ENCODE assay signal across 17 cellular contexts in the genomic region with DNA sequence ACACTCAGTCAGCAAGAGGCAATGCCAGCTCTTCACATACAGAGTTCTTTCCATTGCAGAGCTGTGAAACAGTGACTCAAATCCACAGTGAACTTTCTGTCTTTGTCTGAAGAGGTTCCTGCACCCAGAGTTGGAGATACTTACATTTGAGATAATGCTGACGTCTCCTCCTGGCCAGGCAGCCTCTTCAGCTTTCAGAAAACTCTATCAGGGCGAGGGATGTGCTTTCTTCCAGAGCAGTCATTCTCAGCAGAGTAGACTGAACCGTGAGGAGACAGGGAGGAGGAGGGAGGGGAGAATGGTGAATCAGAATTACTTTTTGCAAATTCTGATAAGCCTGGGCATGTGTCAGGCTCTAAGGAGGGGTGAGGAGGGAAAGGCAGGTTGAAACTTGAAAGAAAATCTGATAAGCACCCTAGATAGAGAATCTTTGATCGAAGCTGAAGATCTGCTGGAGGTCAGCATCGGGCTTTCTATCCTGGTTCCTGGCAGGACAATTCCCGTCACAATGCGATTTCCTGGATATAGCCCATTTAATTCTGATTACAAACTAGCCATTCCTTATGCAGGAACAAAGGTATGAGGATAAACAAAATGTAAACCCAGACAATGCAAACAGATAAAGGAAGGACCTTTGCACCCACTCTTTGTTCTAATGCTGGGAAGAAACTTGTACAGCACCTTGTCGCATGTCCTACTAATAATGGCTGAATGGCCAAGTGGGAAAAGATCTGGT. TPM values are rescaled to one million over a fixed set of nuclear protein-coding genes. Genes with fewer than 3 reads are reported as not detected.
DNase-seq lines count a peak whose midpoint lies in the region; ATAC-seq, FAIRE-seq and TF ChIP-seq lines count a peak whose summit lies in the region.
"Had no signal": no experiment of that assay in that cellular context is flagged by ENCODE, and none has a peak within 500 bp of the region (broad histone marks: within the 10 kb centered on the region; RNA-seq: fewer than 3 reads in every experiment).

No MANE protein-coding gene starts in this region.

- TF ChIP-seq EP300 in A549 (IDR thresholded peaks at IDR 0.05), result no peak

- intact Hi-C loops in adrenal gland (cut with DNase I), result no loop called here
- intact Hi-C loops in activated T-helper 2 cell treated with anti-CD3 and anti-CD28 coated beads, Interferon-gamma antibody, Interleukin-2, Interleukin-4, amounts not matched to agents 10 μg/mL and 5 μg/mL and 100 μg/mL, durations not matched to agents 14 hours and 24 hours and 36 hours (cut with micrococcal nuclease), result no loop called here

- H3K9me3 Mint-ChIP-seq in GM23338, result no peaks in the 10 kb centered on the region
- H3K9me3 Mint-ChIP-seq in activated T-helper 2 cell treated with anti-CD3 and anti-CD28 coated beads, Interferon-gamma antibody, Interleukin-2, Interleukin-4, amounts not matched to agents 10 μg/mL and 5 μg/mL and 100 μg/mL, durations not matched to agents 14 hours and 24 hours and 36 hours, result no peaks in the 10 kb centered on the region

- H3K4me3 ChIP-seq in A549 (no peak overlapping the region), GM23338 (no peak overlapping the region), adrenal gland (no peak overlapping the region)
- H3K4me3 ChIP-seq: lung, SK-N-MC had no signal

- no peak for FAIRE-seq in A549 (lab: Jason Lieb, UNC)

- H3K36me3 ChIP-seq in GM23338 (ENCODE audit: insufficient read depth) (no peaks in the 10 kb centered on the region), adrenal gland (replicated peaks in 1 of 2) (no peaks in the 10 kb centered on the region)

- H3K27ac Mint-ChIP-seq in GM23338, result no peak overlapping the region
- no peak overlapping the region for H3K27ac Mint-ChIP-seq in activated T-helper 2 cell treated with anti-CD3 and anti-CD28 coated beads, Interferon-gamma antibody, Interleukin-2, Interleukin-4, amounts not matched to agents 10 μg/mL and 5 μg/mL and 100 μg/mL, durations not matched to agents 14 hours and 24 hours and 36 hours

- 50% methylated on average over 8 of the region's 8 CpGs for WGBS in A549 (ENCODE audit: missing lambda C conversion rate)
- WGBS in adrenal gland, 4 donors, result 24 to 34% (median 31%) methylated on average over 8 of the region's 8 CpGs

- H3K36me3 Mint-ChIP-seq in GM23338 (ENCODE audit: low read depth), result no peaks in the 10 kb centered on the region
- no peaks in the 10 kb centered on the region for H3K36me3 Mint-ChIP-seq in activated T-helper 2 cell treated with anti-CD3 and anti-CD28 coated beads, Interferon-gamma antibody, Interleukin-2, Interleukin-4, amounts not matched to agents 10 μg/mL and 5 μg/mL and 100 μg/mL, durations not matched to agents 14 hours and 24 hours and 36 hours (ENCODE audit: low read depth)

- no peaks in the 10 kb centered on the region for H3K9me2 ChIP-seq in GM23338 (ENCODE audit: insufficient read depth)

- H3K27me3 ChIP-seq in GM23338 (ENCODE audit: insufficient read depth), result no peaks in the 10 kb centered on the region
- no peaks in the 10 kb centered on the region for H3K27me3 ChIP-seq in adrenal gland

- no peaks in the 10 kb centered on the region for H4K20me1 ChIP-seq in GM23338 (replicated peaks; ENCODE audit: insufficient read depth)

- H3K79me2 ChIP-seq in GM23338 (replicated peaks; ENCODE audit: insufficient read depth), result no peaks in the 10 kb centered on the region

- peak overlapping the region; percentile 81; the same call in 1 of the 2 replicates for H2AFZ ChIP-seq in GM23338

- TF ChIP-seq CTCF in A549 (IDR thresholded peaks at IDR 0.05) (no peak), GM23338 (conservative IDR thresholded peaks at IDR 0.05; ENCODE audit: low read depth in 2 of 2) (no peak), adrenal gland (IDR thresholded peaks at IDR 0.05) (no peak)

- H3K4me2 ChIP-seq in A549, result peak overlapping the region; percentile 9; the same call in 2 of the 3 replicates
- no peak overlapping the region for H3K4me2 ChIP-seq in GM23338

- POLR2A ChIA-PET in A549 (lab: Yijun Ruan, JAX), result no interaction called here

- TF ChIP-seq RAD21 in A549 (conservative IDR thresholded peaks at IDR 0.05 in 1 of 2, IDR thresholded peaks at IDR 0.05 in 1 of 2), result no peak

- H3F3A ChIP-seq in GM23338 (replicated peaks; ENCODE audit: low read depth), result no peaks in the 10 kb centered on the region

- TF ChIP-seq POLR2A in A549 (IDR thresholded peaks at IDR 0.05; ENCODE audit: low read length) (no peak), adrenal gland (IDR thresholded peaks at IDR 0.05) (peak in 1 of 2 donors; percentile 50), erythroblast (IDR thresholded peaks at IDR 0.05; ENCODE audit: low read length) (no peak)

- H3K4me1 ChIP-seq in A549, result peaks cover 7% of the 10 kb centered on the region; the same call in 1 of the 3 replicates
- no peaks in the 10 kb centered on the region for H3K4me1 ChIP-seq in GM23338 (ENCODE audit: insufficient read depth)
- peaks cover 5 to 17% of the 10 kb centered on the region in 2 donors for H3K4me1 ChIP-seq in adrenal gland (replicated peaks in 1 of 2)

- H3K27me3 Mint-ChIP-seq in GM23338 (ENCODE audit: insufficient read depth, low read depth, poor library complexity), result peaks cover 9% of the 10 kb centered on the region
- H3K27me3 Mint-ChIP-seq in activated T-helper 2 cell treated with anti-CD3 and anti-CD28 coated beads, Interferon-gamma antibody, Interleukin-2, Interleukin-4, amounts not matched to agents 10 μg/mL and 5 μg/mL and 100 μg/mL, durations not matched to agents 14 hours and 24 hours and 36 hours (ENCODE audit: low read depth), result peaks cover 5% of the 10 kb centered on the region

- H3K27ac ChIP-seq in A549 (0 out of 6 replicates have a peak overlapping the region, but pooled peaks of 1 of the 2 experiments have one; percentile 9), GM23338 (ENCODE audit: low read depth) (no peak overlapping the region), adrenal gland (peak overlapping the region in 4 of 5 donors; percentile 62 to 84 (median 74))
- H3K27ac ChIP-seq: C4-2B, SK-N-MC had no signal

- 0 out of 3 replicates have a peak, but pooled peaks cover 3% of the 10 kb centered on the region for H3K4me1 Mint-ChIP-seq in GM23338
- H3K4me1 Mint-ChIP-seq in activated T-helper 2 cell treated with anti-CD3 and anti-CD28 coated beads, Interferon-gamma antibody, Interleukin-2, Interleukin-4, amounts not matched to agents 10 μg/mL and 5 μg/mL and 100 μg/mL, durations not matched to agents 14 hours and 24 hours and 36 hours (ENCODE audit: low read depth), result peaks cover 8% of the 10 kb centered on the region

- CTCF ChIA-PET in A549 (lab: Yijun Ruan, JAX), result no interaction called here

- H3K9me3 ChIP-seq in A549 (no peaks in the 10 kb centered on the region), adrenal gland (replicated peaks in 1 of 3) (no peaks in the 10 kb centered on the region)

- DNase-seq in A549 (ENCODE audit: low read depth in 1 of 2, low spot score in 1 of 2) (no peak), GM23338 (ENCODE audit: low spot score) (no peak), adrenal gland (peak in 6 of 7 donors; percentile 53 to 74 (median 69)), kidney glomerular epithelial cell (lab: John Stamatoyannopoulos, UW) (peak; percentile 36), AG08395 (ENCODE audit: low spot score) (no peak), erythroblast (lab: John Stamatoyannopoulos, UW) (no peak)
- no peak for DNase-seq in activated T-helper 2 cell treated with anti-CD3 and anti-CD28 coated beads, Interferon-gamma antibody, Interleukin-2, Interleukin-4, amounts not matched to agents 10 μg/mL and 5 μg/mL and 100 μg/mL, durations not matched to agents 14 hours and 24 hours and 36 hours (ENCODE audit: low spot score)
- DNase-seq: activated CD4-positive, alpha-beta T cell treated with anti-CD3 and anti-CD28 coated beads for 1 hour; cortex of kidney; glutamatergic neuron; NCI-H1092 treated with DMSO at 0.1 percent for 48 hours; stimulated activated CD4-positive, alpha-beta T cell treated with anti-CD3 and anti-CD28 coated beads, Interleukin-2, amount 100 ng/mL, for 48 hours; stimulated activated naive CD4-positive, alpha-beta T cell treated with Interleukin-2 at 50 U/mL for 16 hours had no signal

- peak; percentile 28 to 58; a peak in 4 of 6 replicates for ATAC-seq in A549
- no peak for ATAC-seq in GM23338
- ATAC-seq in HG02759 (IDR thresholded peaks at IDR 0.05; ENCODE audit: unreplicated experiment), result no peak

- H3K4me3 Mint-ChIP-seq in GM23338, result no peak overlapping the region
- H3K4me3 Mint-ChIP-seq in activated T-helper 2 cell treated with anti-CD3 and anti-CD28 coated beads, Interferon-gamma antibody, Interleukin-2, Interleukin-4, amounts not matched to agents 10 μg/mL and 5 μg/mL and 100 μg/mL, durations not matched to agents 14 hours and 24 hours and 36 hours (ENCODE audit: low read depth), result no peak overlapping the region

TF ChIP-seq in A549, 52 proteins besides CTCF, POLR2A, EP300 and RAD21 (continues in another document):
- TF ChIP-seq FOSB (CRISPR knock-in tag; IDR thresholded peaks at IDR 0.05), result no peak

RNA-seq across cellular contexts. Expression of a gene that starts 18.9 kb away (rescaled TPM):
- polyA plus RNA-seq in A549 (2011; rRNA removed), result 9.9 and 10.5 TPM in 2 replicates
- polyA plus RNA-seq in A549 (2012; cell fraction: cytosol; rRNA removed), result 3.9 and 5.0 TPM in 2 replicates
- 10.1 and 10.3 TPM in 2 replicates for polyA plus RNA-seq in A549 (2012; cell fraction: nucleus; rRNA removed)
- polyA plus RNA-seq in A549 (2017; fragmentation: RNase III; extraction: RNeasy Plus Mini Kit Qiagen cat#74134 plus additional on column Dnase treatment), result 4.6 to 7.1 TPM (median 6.8 TPM) in 3 replicates
- polyA minus RNA-seq in A549 (2011; rRNA and poly(A)+ RNA removed), result 12.1 and 12.3 TPM in 2 replicates
- 29.2 and 32.5 TPM in 2 replicates for total RNA-seq in GM23338 (2014; rRNA removed; shearing (Covaris generic))
- 5.9 and 7.1 TPM in 2 replicates for polyA plus RNA-seq in GM23338 (2016; fragmentation: Nextera tagmentation; extraction: Ambion mirVana)
- 100 to 1,000 TPM in 5 of 8 donors, 10 to 100 TPM in 3; 71.2 to 216 (median 112) TPM for total RNA-seq in adrenal gland
- polyA plus RNA-seq in adrenal gland, result 10 to 100 TPM; 26.0 to 61.1 (median 32.2) TPM
- 0.39 and 0.55 TPM in 2 replicates for total RNA-seq in activated T-helper 2 cell treated with anti-CD3 and anti-CD28 coated beads, Interferon-gamma antibody, Interleukin-2, Interleukin-4, amounts not matched to agents 10 μg/mL and 5 μg/mL and 100 μg/mL, durations not matched to agents 14 hours and 24 hours and 36 hours

RNA-seq across cellular contexts. Expression of a gene that starts 58.5 kb away (rescaled TPM):
- polyA plus RNA-seq in A549 (2011; rRNA removed) (5.8 and 8.5 TPM in 2 replicates), A549 (2017; fragmentation: RNase III; extraction: RNeasy Plus Mini Kit Qiagen cat#74134 plus additional on column Dnase treatment) (7.4 to 9.2 TPM (median 9.2 TPM) in 3 replicates), GM23338 (2016; fragmentation: Nextera tagmentation; extraction: Ambion mirVana) (4.5 and 4.9 TPM in 2 replicates), adrenal gland (1 to 10 TPM; 3.9 to 9.1 (median 4.7) TPM)
- polyA plus RNA-seq in A549 (2012; cell fraction: cytosol; rRNA removed), result 4.1 and 6.5 TPM in 2 replicates
- 4.1 and 4.5 TPM in 2 replicates for polyA plus RNA-seq in A549 (2012; cell fraction: nucleus; rRNA removed)
- polyA minus RNA-seq in A549 (2011; rRNA and poly(A)+ RNA removed), result 3.4 and 5.2 TPM in 2 replicates
- 11.1 and 14.3 TPM in 2 replicates for total RNA-seq in GM23338 (2014; rRNA removed; shearing (Covaris generic))
- 10 to 100 TPM; 11.8 to 30.0 (median 15.8) TPM for total RNA-seq in adrenal gland
- 6.8 and 7.8 TPM in 2 replicates for total RNA-seq in activated T-helper 2 cell treated with anti-CD3 and anti-CD28 coated beads, Interferon-gamma antibody, Interleukin-2, Interleukin-4, amounts not matched to agents 10 μg/mL and 5 μg/mL and 100 μg/mL, durations not matched to agents 14 hours and 24 hours and 36 hours

Comparison
In these comparisons a context has a peak if more than half of its experiments do, and no peak if none do; other contexts are left out.
1. ATAC-seq: peak in A549 (2 of 2); none in GM23338 (single experiment) and HG02759 (single experiment).
2. DNase-seq: peak in adrenal gland (6 of 7) and kidney glomerular epithelial cell (single experiment); none in A549 (0 of 2), GM23338 (single experiment), activated T-helper 2 cell treated with anti-CD3 and anti-CD28 coated beads, Interferon-gamma antibody, Interleukin-2, Interleukin-4, amounts not matched to agents 10 μg/mL and 5 μg/mL and 100 μg/mL, durations not matched to agents 14 hours and 24 hours and 36 hours (single experiment), AG08395 (single experiment) and erythroblast (0 of 2).
3. RNA of a gene that starts 18.9 kb away (total RNA-seq): 71.2 to 216 TPM in adrenal gland and 29.2 to 32.5 TPM in GM23338; 0.39 to 0.55 TPM in activated T-helper 2 cell treated with anti-CD3 and anti-CD28 coated beads, Interferon-gamma antibody, Interleukin-2, Interleukin-4, amounts not matched to agents 10 μg/mL and 5 μg/mL and 100 μg/mL, durations not matched to agents 14 hours and 24 hours and 36 hours; every median in the first group is over 10 times any median in the second.